In the genomic region with DNA sequence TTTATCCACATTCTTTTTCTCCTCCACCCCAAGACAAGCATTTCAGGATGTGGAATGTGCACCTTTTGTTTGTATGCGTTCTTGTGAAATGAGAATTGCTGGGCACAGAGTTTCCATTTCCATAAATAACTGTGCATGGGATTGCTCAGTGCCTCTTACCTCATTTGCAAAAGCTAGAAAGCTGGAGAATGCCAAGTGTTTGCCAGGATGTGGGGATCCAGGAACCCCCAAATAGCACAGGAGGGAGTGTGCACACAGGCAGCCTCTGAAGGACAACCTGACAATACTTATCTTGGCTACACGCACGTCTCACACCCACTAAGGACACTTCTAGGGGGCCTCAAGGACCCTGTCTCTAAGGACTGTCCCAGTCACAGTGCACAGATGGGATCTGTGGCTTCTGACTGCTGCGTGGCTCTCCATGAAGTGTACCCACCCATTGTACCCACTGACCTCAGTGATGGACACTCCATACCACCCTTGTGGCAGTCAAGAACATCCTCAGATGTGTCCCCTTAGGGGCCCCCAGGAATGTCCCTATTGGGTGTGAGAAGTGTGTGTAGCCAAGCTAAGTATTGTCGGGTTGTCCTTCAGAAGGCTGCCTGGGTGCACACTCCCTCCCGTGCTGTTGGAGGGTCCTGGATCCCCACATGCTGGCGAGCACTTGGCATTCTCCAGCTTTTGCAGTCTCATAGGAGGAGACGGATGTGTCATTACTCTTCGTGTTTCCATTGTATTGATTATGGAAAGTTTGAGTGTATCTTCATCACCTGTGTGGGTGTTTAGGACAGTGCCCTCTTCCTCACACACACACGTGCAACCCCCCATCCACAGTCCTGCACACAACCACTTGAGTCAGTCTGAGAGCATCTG, we compare ENCODE assay signal across 18 cellular contexts. TPM values are rescaled to one million over a fixed set of nuclear protein-coding genes. Genes with fewer than 3 reads are reported as not detected.
DNase-seq lines count a peak whose midpoint lies in the region; ATAC-seq and TF ChIP-seq lines count a peak whose summit lies in the region.
"Had no signal": no experiment of that assay in that cellular context is flagged by ENCODE, and none has a peak within 500 bp of the region (broad histone marks: within the 10 kb centered on the region; RNA-seq: fewer than 3 reads in every experiment).

No MANE protein-coding gene starts in this region.

- H3K36me3 Mint-ChIP-seq in osteocyte (ENCODE audit: unreplicated experiment): no peaks in the 10 kb centered on the region
- H3K36me3 Mint-ChIP-seq in T-helper 2 cell treated with Interferon-gamma antibody and Interleukin-4, amounts not matched to agents 5 μg/mL and 100 μg/mL, for 36 hours (ENCODE audit: low read depth): no peaks in the 10 kb centered on the region

- H3K4me3 Mint-ChIP-seq in osteocyte (ENCODE audit: unreplicated experiment): no peak overlapping the region
- no peak overlapping the region for H3K4me3 Mint-ChIP-seq in T-helper 2 cell treated with Interferon-gamma antibody and Interleukin-4, amounts not matched to agents 5 μg/mL and 100 μg/mL, for 36 hours

- H3K27me3 Mint-ChIP-seq in osteocyte (ENCODE audit: unreplicated experiment): peaks cover 3% of the 10 kb centered on the region
- peaks cover 4% of the 10 kb centered on the region for H3K27me3 Mint-ChIP-seq in T-helper 2 cell treated with Interferon-gamma antibody and Interleukin-4, amounts not matched to agents 5 μg/mL and 100 μg/mL, for 36 hours (ENCODE audit: low read depth)

- H3K36me3 ChIP-seq in aorta (ENCODE audit: control insufficient read depth in 1 of 2, insufficient read depth in 2 of 2, low read length in 1 of 2): no peaks in the 10 kb centered on the region
- H3K36me3 ChIP-seq: HAP-1 had no signal

- no peaks in the 10 kb centered on the region for H3K4me1 Mint-ChIP-seq in osteocyte (ENCODE audit: unreplicated experiment)
- H3K4me1 Mint-ChIP-seq in T-helper 2 cell treated with Interferon-gamma antibody and Interleukin-4, amounts not matched to agents 5 μg/mL and 100 μg/mL, for 36 hours (ENCODE audit: low read depth): no peaks in the 10 kb centered on the region

- in situ Hi-C loops in G401 (cut with HindIII; ENCODE audit: low sequenced_read_pairs): no loop called here

- H3K9me3 ChIP-seq in aorta (ENCODE audit: control insufficient read depth, low read length): no peaks in the 10 kb centered on the region
- H3K9me3 ChIP-seq: HAP-1 had no signal

- intact Hi-C loops in aorta (cut with DNase I): no loop called here

- ATAC-seq in aorta (ENCODE audit: low FRiP score): peak; percentile 31
- ATAC-seq: PC-3 had no signal

- no peak overlapping the region for H3K27ac Mint-ChIP-seq in osteocyte (ENCODE audit: unreplicated experiment)
- no peak overlapping the region for H3K27ac Mint-ChIP-seq in T-helper 2 cell treated with Interferon-gamma antibody and Interleukin-4, amounts not matched to agents 5 μg/mL and 100 μg/mL, for 36 hours

- no peak overlapping the region for H3K27ac ChIP-seq in aorta (ENCODE audit: low read depth in 1 of 2, low read length in 2 of 2)
- H3K27ac ChIP-seq: RWPE1 had no signal

- WGBS in aorta, 2 donors: 68 to 79% methylated on average over 10 of the region's 10 CpGs

- H3K9me3 Mint-ChIP-seq in osteocyte (ENCODE audit: unreplicated experiment): no peaks in the 10 kb centered on the region
- no peaks in the 10 kb centered on the region for H3K9me3 Mint-ChIP-seq in T-helper 2 cell treated with Interferon-gamma antibody and Interleukin-4, amounts not matched to agents 5 μg/mL and 100 μg/mL, for 36 hours

- no peaks in the 10 kb centered on the region for H3K27me3 ChIP-seq in aorta (ENCODE audit: control insufficient read depth in 1 of 2, insufficient read depth in 2 of 2, low read length in 1 of 2)

- H3K4me1 ChIP-seq in aorta (ENCODE audit: control insufficient read depth in 1 of 2, insufficient read depth in 2 of 2, low read length in 2 of 2): no peaks in the 10 kb centered on the region
- H3K4me1 ChIP-seq: HAP-1 had no signal

- H3K4me3 ChIP-seq in aorta (ENCODE audit: low read length in 2 of 2): no peak overlapping the region
- H3K4me3 ChIP-seq: HAP-1 had no signal

- peak; percentile 13 for DNase-seq in activated CD4-positive, CD25-positive, alpha-beta regulatory T cell treated with anti-CD3 and anti-CD28 coated beads, Interleukin-2, amount 50 U/mL, for 72 hours
- DNase-seq in activated CD4-positive, CD25-positive, alpha-beta regulatory T cell (lab: John Stamatoyannopoulos, UW): no peak
- DNase-seq in inferior parietal cortex (ENCODE audit: extremely low spot score) (peak; percentile 7), osteocyte (ENCODE audit: extremely low spot score, unreplicated experiment) (peak; percentile 56), aorta (no peak), retina (no peak), G401 (ENCODE audit: low spot score) (no peak)
- DNase-seq in T-helper 2 cell treated with Interferon-gamma antibody and Interleukin-4, amounts not matched to agents 5 μg/mL and 100 μg/mL, for 36 hours (ENCODE audit: low spot score): no peak
- DNase-seq: 8988T, GDM1, NCI-H1105 treated with DMSO at 0.1 percent for 48 hours, NCI-H187, NCI-H446, NCI-H774, PC-3 had no signal

- TF ChIP-seq CTCF in osteocyte (IDR thresholded peaks at IDR 0.05): no peak

RNA-seq across cellular contexts. Expression of gene CAPN13, which starts 38.3 kb away (rescaled TPM):
- total RNA-seq in osteocyte: not detected in 2 replicates
- total RNA-seq in aorta: not detected
- 1 to 10 TPM in 1 of 2 donors, not detected in 1; 3.3 TPM for polyA plus RNA-seq in aorta
- not detected in 2 replicates for total RNA-seq in G401 (2014; rRNA removed; shearing (Covaris generic))
- polyA plus RNA-seq: BJ had no signal

Comparison
In these comparisons a context has a peak if more than half of its experiments do, and no peak if none do; other contexts are left out.
1. DNase-seq: peak in activated CD4-positive, CD25-positive, alpha-beta regulatory T cell treated with anti-CD3 and anti-CD28 coated beads, Interleukin-2, amount 50 U/mL, for 72 hours (single experiment), inferior parietal cortex (single experiment) and osteocyte (single experiment); none in activated CD4-positive, CD25-positive, alpha-beta regulatory T cell (0 of 4), aorta (0 of 2), retina (single experiment), G401 (single experiment) and T-helper 2 cell treated with Interferon-gamma antibody and Interleukin-4, amounts not matched to agents 5 μg/mL and 100 μg/mL, for 36 hours (single experiment).